ENCODE assay signal across 13 cellular contexts in the genomic region with DNA sequence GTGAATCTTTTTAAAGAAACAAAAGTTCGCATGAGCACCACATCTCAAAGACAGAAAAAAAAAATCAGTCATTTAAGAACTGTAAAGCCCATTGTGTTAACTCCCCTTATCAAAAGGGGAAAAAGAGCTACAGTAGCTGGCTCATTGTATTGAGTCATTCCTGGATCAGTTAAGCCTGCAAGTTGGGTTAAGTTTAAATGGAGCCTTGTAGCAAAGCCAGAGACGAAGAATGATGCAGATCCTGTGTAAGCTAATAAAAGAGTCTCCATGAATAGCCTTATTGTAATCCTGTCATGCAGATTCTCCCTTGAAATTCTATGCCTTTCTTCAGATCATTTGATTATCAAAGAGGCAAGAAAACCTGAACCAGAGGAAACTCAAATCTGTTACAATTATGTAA.
A peak's percentile ranks its signal among the peaks of the same experiment; 100 is the strongest.
DNase-seq lines count a peak whose midpoint lies in the region; ATAC-seq and TF ChIP-seq lines count a peak whose summit lies in the region.
"Had no signal": no experiment of that assay in that cellular context is flagged by ENCODE, and none has a peak within 500 bp of the region (broad histone marks: within the 10 kb centered on the region; RNA-seq: fewer than 3 reads in every experiment).

No MANE protein-coding gene starts in this region.

- H3K27ac ChIP-seq in neural progenitor cell, result no peak overlapping the region
- H3K27ac ChIP-seq: brain microvascular endothelial cell had no signal

- ATAC-seq in GM21515 (IDR thresholded peaks at IDR 0.05; ENCODE audit: unreplicated experiment) (no peak), left ventricle myocardium superior (no peak)
- ATAC-seq: CD8-positive, alpha-beta T cell had no signal

- intact Hi-C loops in left ventricle myocardium superior (cut with micrococcal nuclease), result no loop called here

- H3K9ac ChIP-seq in Loucy (ENCODE audit: low read depth, low read length, poor library complexity, severe bottlenecking) (no peak overlapping the region), neural progenitor cell (no peak overlapping the region)

- H3K4me1 Mint-ChIP-seq in neural progenitor cell, result peaks cover 11% of the 10 kb centered on the region
- H3K4me1 Mint-ChIP-seq: stimulated activated naive B cell treated with anti-CD40 and anti-IgM and Interleukin-4, amounts not matched to agents 10 μg/mL and 1 μg/mL and 100 μg/mL, for 72 hours had no signal

- H3K36me3 ChIP-seq in Loucy (ENCODE audit: insufficient read depth, low read length) (no peaks in the 10 kb centered on the region), neural progenitor cell (no peaks in the 10 kb centered on the region)
- H3K36me3 ChIP-seq: brain microvascular endothelial cell had no signal

- H3K9me2 ChIP-seq in Loucy (replicated peaks; ENCODE audit: low read depth, low read length), result no peaks in the 10 kb centered on the region

- no peak overlapping the region for H3K4me3 Mint-ChIP-seq in neural progenitor cell
- H3K4me3 Mint-ChIP-seq: CD8-positive, alpha-beta T cell; stimulated activated naive B cell treated with anti-CD40 and anti-IgM and Interleukin-4, amounts not matched to agents 10 μg/mL and 1 μg/mL and 100 μg/mL, for 72 hours had no signal

- peaks cover 12% of the 10 kb centered on the region for H3K9me3 Mint-ChIP-seq in neural progenitor cell

- H3K4me3 ChIP-seq in Loucy (ENCODE audit: low read length, poor library complexity, severe bottlenecking) (no peak overlapping the region), neural progenitor cell (no peak overlapping the region)

- no peaks in the 10 kb centered on the region for H3K4me1 ChIP-seq in Loucy (ENCODE audit: insufficient read depth, low read length, poor library complexity, severe bottlenecking)
- H3K4me1 ChIP-seq in neural progenitor cell, result peaks cover 15% of the 10 kb centered on the region

- H3K36me3 Mint-ChIP-seq in neural progenitor cell, result no peaks in the 10 kb centered on the region

- no peak for TF ChIP-seq CTCF in Loucy (conservative IDR thresholded peaks at IDR 0.05; ENCODE audit: low read length)
- TF ChIP-seq CTCF in neural progenitor cell (IDR thresholded peaks at IDR 0.05), result no peak

- H3K27me3 ChIP-seq in Loucy (ENCODE audit: insufficient read depth, low read length, poor library complexity, severe bottlenecking) (no peaks in the 10 kb centered on the region), neural progenitor cell (no peaks in the 10 kb centered on the region)
- H3K27me3 ChIP-seq: brain microvascular endothelial cell had no signal

- no peak overlapping the region for H3K27ac Mint-ChIP-seq in neural progenitor cell
- H3K27ac Mint-ChIP-seq: CD8-positive, alpha-beta T cell; stimulated activated naive B cell treated with anti-CD40 and anti-IgM and Interleukin-4, amounts not matched to agents 10 μg/mL and 1 μg/mL and 100 μg/mL, for 72 hours had no signal

- H3K27me3 Mint-ChIP-seq in neural progenitor cell (ENCODE audit: insufficient read depth, low read depth), result peaks cover 2% of the 10 kb centered on the region
- H3K27me3 Mint-ChIP-seq: stimulated activated naive B cell treated with anti-CD40 and anti-IgM and Interleukin-4, amounts not matched to agents 10 μg/mL and 1 μg/mL and 100 μg/mL, for 72 hours had no signal

- H4K20me1 ChIP-seq in Loucy (ENCODE audit: insufficient read depth, low read length, poor library complexity, severe bottlenecking) (no peaks in the 10 kb centered on the region), neural progenitor cell (ENCODE audit: low read depth) (no peaks in the 10 kb centered on the region)

- DNase-seq in Daoy (ENCODE audit: low read depth), result peak; percentile 30
- peak; percentile 28 for DNase-seq in dermis blood vessel endothelial cell
- DNase-seq in neural progenitor cell (ENCODE audit: low spot score), result peak; percentile 48
- no peak for DNase-seq in stimulated activated naive CD4-positive, alpha-beta T cell treated with Interleukin-2 at 50 U/mL for 16 hours (lab: John Stamatoyannopoulos, UW)
- no peak for DNase-seq in SK-N-DZ (ENCODE audit: low spot score)
- no peak for DNase-seq in left ventricle myocardium superior
- DNase-seq: brain microvascular endothelial cell; CD8-positive, alpha-beta T cell; NCI-H446 treated with DMSO at 0.1 percent for 48 hours; stimulated activated naive B cell treated with anti-CD40 and anti-IgM and Interleukin-4, amounts not matched to agents 10 μg/mL and 1 μg/mL and 100 μg/mL, for 72 hours; T-helper 1 cell had no signal

- H3K79me2 ChIP-seq in Loucy (ENCODE audit: insufficient read depth, low read length) (no peaks in the 10 kb centered on the region), neural progenitor cell (ENCODE audit: low read depth) (no peaks in the 10 kb centered on the region)

- H3K9me3 ChIP-seq in Loucy (ENCODE audit: insufficient read depth, low read depth, low read length), result 0 out of 2 replicates have a peak, but pooled peaks cover 6% of the 10 kb centered on the region
- no peaks in the 10 kb centered on the region for H3K9me3 ChIP-seq in neural progenitor cell (ENCODE audit: low read depth)

- H2AFZ ChIP-seq in Loucy (ENCODE audit: low read length) (0 out of 2 replicates have a peak overlapping the region, but pooled peaks have one; percentile 26), neural progenitor cell (replicated peaks) (no peak overlapping the region)

- no peaks in the 10 kb centered on the region for H3F3A ChIP-seq in Loucy (ENCODE audit: low read depth)
- peaks cover 16% of the 10 kb centered on the region for H3F3A ChIP-seq in neural progenitor cell (ENCODE audit: low read depth)

- no peak overlapping the region for H3K4me2 ChIP-seq in Loucy (ENCODE audit: low read depth, low read length, poor library complexity, severe bottlenecking)
- H3K4me2 ChIP-seq in neural progenitor cell, result peak overlapping the region; percentile 41

Comparison
In these comparisons a context has a peak if more than half of its experiments do, and no peak if none do; other contexts are left out.
1. DNase-seq: peak in Daoy (single experiment), dermis blood vessel endothelial cell (single experiment) and neural progenitor cell (single experiment); none in stimulated activated naive CD4-positive, alpha-beta T cell treated with Interleukin-2 at 50 U/mL for 16 hours (single experiment), SK-N-DZ (single experiment) and left ventricle myocardium superior (single experiment).